In the genomic region with DNA sequence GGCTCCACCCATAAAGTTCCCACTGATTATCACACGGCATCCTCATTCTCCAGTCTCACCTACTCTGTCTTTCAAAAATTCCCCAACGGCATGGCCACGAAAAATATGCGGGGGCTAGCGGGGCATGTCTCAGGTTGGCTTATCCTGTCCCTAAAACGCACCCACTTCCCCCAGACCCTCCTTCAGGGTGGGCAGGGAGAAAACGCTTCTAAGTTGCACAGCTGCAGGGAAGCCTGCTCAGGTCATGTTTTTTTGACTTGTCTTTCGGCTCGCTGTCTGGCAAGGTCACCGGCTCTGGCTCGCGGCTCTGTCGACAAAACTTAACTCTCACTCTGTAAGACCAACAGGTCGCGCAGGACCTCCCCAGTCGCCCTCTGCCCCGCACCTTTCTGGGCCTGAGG, we compare ENCODE assay signal across 8 cellular contexts. TPM values are rescaled to one million over a fixed set of nuclear protein-coding genes. Genes with fewer than 3 reads are reported as not detected.
DNase-seq lines count a peak whose midpoint lies in the region; ATAC-seq and TF ChIP-seq lines count a peak whose summit lies in the region.

No MANE protein-coding gene starts in this region.

- no peaks in the 10 kb centered on the region for H3K27me3 Mint-ChIP-seq in T-helper 17 cell

- DNase-seq in T-helper 17 cell (peak in 1 of 3 donors; percentile 25), foreskin fibroblast (no peak), spleen (no peak), NCI-H510A treated with DMSO at 0.1 percent for 48 hours (lab: John Stamatoyannopoulos, UW) (no peak), kidney tubule cell (ENCODE audit: low spot score) (no peak)
- no peak for DNase-seq in activated CD4-positive, alpha-beta T cell treated with anti-CD3 and anti-CD28 coated beads for 1 hour

- TF ChIP-seq POLR2A in spleen (IDR thresholded peaks at IDR 0.05), result no peak

- H3K27ac Mint-ChIP-seq in T-helper 17 cell, result peak overlapping the region; percentile 97

- intact Hi-C loops in spleen (cut with DNase I; ENCODE audit: low total_unique reads), result loop anchor here (5.0 to 10.0 kb wide), 3 partner anchors 110 to 208 kb away; no protein-coding TSS in a partner anchor

- no peaks in the 10 kb centered on the region for H3K36me3 ChIP-seq in spleen

- H3K4me3 ChIP-seq in foreskin fibroblast (ENCODE audit: low read depth in 1 of 2, low read length in 2 of 2) (peak overlapping the region; percentile 71 to 96), spleen (peak overlapping the region; percentile 67 to 95 (median 82))

- TF ChIP-seq CTCF in foreskin fibroblast (IDR thresholded peaks at IDR 0.05; ENCODE audit: low read depth, low read length), result no peak
- no peak for TF ChIP-seq CTCF in spleen (IDR thresholded peaks at IDR 0.05 in 8 of 11, conservative IDR thresholded peaks at IDR 0.05 in 3 of 11)

- H3K9me3 ChIP-seq in T-helper 17 cell (ENCODE audit: control insufficient read depth, low read length, poor library complexity, severe bottlenecking), result no peaks in the 10 kb centered on the region
- no peaks in the 10 kb centered on the region for H3K9me3 ChIP-seq in spleen

- H3K4me1 Mint-ChIP-seq in T-helper 17 cell, result peaks cover 41% of the 10 kb centered on the region

- peaks cover 0 to 6% (median 0%) of the 10 kb centered on the region in 7 donors for H3K27me3 ChIP-seq in spleen (replicated peaks in 1 of 7)

- H3K4me1 ChIP-seq in spleen, result peaks cover 9 to 72% (median 49%) of the 10 kb centered on the region in 6 donors

- peaks cover 7% of the 10 kb centered on the region for H3K36me3 Mint-ChIP-seq in T-helper 17 cell (ENCODE audit: low read depth)

- peak overlapping the region; percentile 99 for H3K4me3 Mint-ChIP-seq in T-helper 17 cell

- WGBS in spleen, 5 donors, result 0 to 2% (median 1%) methylated on average over 12 to 17 of the region's 17 CpGs

- peak overlapping the region; percentile 78 to 91 (median 86) for H3K27ac ChIP-seq in spleen

- ATAC-seq in GM18502 (IDR thresholded peaks at IDR 0.05; ENCODE audit: poor library complexity, unreplicated experiment), result peak; percentile 1
- peak; percentile 1 for ATAC-seq in HG02588 (IDR thresholded peaks at IDR 0.05; ENCODE audit: unreplicated experiment)
- ATAC-seq in T-helper 17 cell, result peak; percentile 7

RNA-seq across cellular contexts. Expression of a gene that starts 3.8 kb away (rescaled TPM):
- total RNA-seq in T-helper 17 cell, result 10 to 100 TPM; 61.5 to 63.7 TPM
- 10 to 100 TPM; 22.6 to 37.8 (median 29.9) TPM for total RNA-seq in spleen
- polyA plus RNA-seq in spleen, result 1 to 10 TPM in 2 of 3 donors, under 1 TPM in 1; 0.91 to 2.0 (median 1.8) TPM
